ENCODE assay signal across 28 cellular contexts in the genomic region with DNA sequence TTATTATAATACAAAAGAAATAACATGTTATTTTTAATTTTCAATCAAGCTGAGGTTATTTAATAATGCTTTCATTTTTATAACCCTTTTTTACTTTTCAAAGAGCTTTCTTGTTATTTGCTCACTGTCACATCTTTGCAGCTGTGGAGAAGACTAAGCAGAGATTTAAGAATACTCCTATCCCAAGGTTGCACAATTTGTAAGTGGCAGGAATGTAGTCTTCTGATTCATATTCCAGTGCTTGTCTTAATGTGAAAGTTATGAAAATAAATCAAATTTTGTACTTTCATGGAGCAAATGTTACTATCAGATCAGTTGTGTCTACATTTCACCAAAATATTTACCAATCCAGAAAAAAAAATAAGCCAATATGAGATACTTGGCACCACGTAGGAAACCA.
"Had no signal": no experiment of that assay in that cellular context is flagged by ENCODE, and none has a peak within 500 bp of the region (broad histone marks: within the 10 kb centered on the region; RNA-seq: fewer than 3 reads in every experiment).

No MANE protein-coding gene starts in this region.

- H3K4me1 Mint-ChIP-seq: mesothelial cell of epicardium had no signal

- H3K4me2 ChIP-seq: neural progenitor cell had no signal

- H3K27me3 Mint-ChIP-seq: naive B cell; stimulated activated naive CD8-positive, alpha-beta T cell treated with anti-CD3 and anti-CD28 coated beads, Interleukin-15, Interleukin-2, amounts not matched to agents 100 ng/mL and 50 ng/mL, for 24 hours had no signal

- H3K79me2 ChIP-seq: parathyroid adenoma had no signal

- H3K9me3 Mint-ChIP-seq: immature natural killer cell; mesothelial cell of epicardium; naive B cell; natural killer cell; nephron progenitor cell; neural progenitor cell; stimulated activated naive CD8-positive, alpha-beta T cell treated with anti-CD3 and anti-CD28 coated beads, Interleukin-15, Interleukin-2, amounts not matched to agents 100 ng/mL and 50 ng/mL, for 24 hours had no signal

- H3K36me3 Mint-ChIP-seq: immature natural killer cell, mesothelial cell of epicardium, naive B cell, natural killer cell had no signal

- H3K9me3 ChIP-seq: left ventricle myocardium inferior, neutrophil, right atrium auricular region, right lobe of liver, suprapubic skin, thoracic aorta, tibial artery, upper lobe of right lung had no signal

- H2AFZ ChIP-seq: neural progenitor cell, parathyroid adenoma had no signal

- DNase-seq: hypothalamus; immature natural killer cell; islet precursor cell; left ventricle myocardium inferior; mesendoderm; naive B cell; natural killer cell; nephron progenitor cell; occipital lobe; right lobe of liver; stimulated activated CD4-positive, alpha-beta T cell treated with anti-CD3 and anti-CD28 coated beads, Interleukin-12 subunit alpha, Interleukin-12 subunit beta, amount 100 ng/mL, for 4 hours; stimulated activated CD4-positive, alpha-beta T cell treated with anti-CD3 and anti-CD28 coated beads, Interleukin-15, amount 100 ng/mL, for 24 hours; stimulated activated CD4-positive, alpha-beta T cell treated with anti-CD3 and anti-CD28 coated beads, Interleukin-2, amount 100 ng/mL, for 24 hours; stimulated activated CD4-positive, alpha-beta T cell treated with anti-CD3 and anti-CD28 coated beads, Interleukin-4, amount 100 ng/mL, for 1 hour; stimulated activated naive CD4-positive, alpha-beta T cell; tibial artery; trophoblast cell; upper lobe of right lung had no signal

- H3K4me3 Mint-ChIP-seq: immature natural killer cell; mesothelial cell of epicardium; naive B cell; natural killer cell; nephron progenitor cell; neural progenitor cell; stimulated activated naive CD8-positive, alpha-beta T cell treated with anti-CD3 and anti-CD28 coated beads, Interleukin-15, Interleukin-2, amounts not matched to agents 100 ng/mL and 50 ng/mL, for 24 hours had no signal

- H3K36me3 ChIP-seq: left ventricle myocardium inferior, neural progenitor cell, neutrophil, right atrium auricular region, right lobe of liver, suprapubic skin, thoracic aorta, tibial artery, upper lobe of right lung had no signal

- H3K27me3 ChIP-seq: neural progenitor cell, neutrophil, right atrium auricular region, right lobe of liver, suprapubic skin, tibial artery, upper lobe of right lung had no signal

- H3K9ac ChIP-seq: neural progenitor cell, parathyroid adenoma had no signal

- H3K4me3 ChIP-seq: left ventricle myocardium inferior, lung, neural progenitor cell, right atrium auricular region, right lobe of liver, skin epidermis, suprapubic skin, thoracic aorta, tibial artery, upper lobe of right lung had no signal

- H3K4me1 ChIP-seq: left ventricle myocardium inferior, parathyroid adenoma, right atrium auricular region, right lobe of liver, suprapubic skin, tibial artery, upper lobe of right lung had no signal

- H3K27ac ChIP-seq: left ventricle myocardium inferior, neural progenitor cell, neutrophil, parathyroid adenoma, right atrium auricular region, right lobe of liver, skin epidermis, suprapubic skin, thoracic aorta, tibial artery, upper lobe of right lung had no signal

- H3K27ac Mint-ChIP-seq: immature natural killer cell; mesothelial cell of epicardium; natural killer cell; nephron progenitor cell; neural progenitor cell; stimulated activated naive CD8-positive, alpha-beta T cell treated with anti-CD3 and anti-CD28 coated beads, Interleukin-15, Interleukin-2, amounts not matched to agents 100 ng/mL and 50 ng/mL, for 24 hours had no signal
